ENCODE assay signal across 17 cellular contexts in genomic region chr7:94666879-94667587, GRCh38.
DNase-seq lines count a peak whose midpoint lies in the region; ATAC-seq and TF ChIP-seq lines count a peak whose summit lies in the region.
"Had no signal": no experiment of that assay in that cellular context is flagged by ENCODE, and none has a peak within 500 bp of the region (broad histone marks: within the 10 kb centered on the region; RNA-seq: fewer than 3 reads in every experiment).

No MANE protein-coding gene starts in this region.

- TF ChIP-seq CTCF in nephron progenitor cell (IDR thresholded peaks at IDR 0.05): no peak

- H3K9me3 Mint-ChIP-seq in nephron progenitor cell: peaks cover 54% of the 10 kb centered on the region
- H3K9me3 Mint-ChIP-seq: CD4-positive, alpha-beta T cell had no signal

- ATAC-seq in GM21526 (IDR thresholded peaks at IDR 0.05; ENCODE audit: low FRiP score, unreplicated experiment): peak; percentile 80
- ATAC-seq in HG03469 (IDR thresholded peaks at IDR 0.05; ENCODE audit: unreplicated experiment): peak; percentile 54
- ATAC-seq in GM21447 (IDR thresholded peaks at IDR 0.05; ENCODE audit: unreplicated experiment): no peak

- peaks cover 4% of the 10 kb centered on the region for H3K4me1 Mint-ChIP-seq in nephron progenitor cell

- peaks cover 12% of the 10 kb centered on the region for H3K27me3 Mint-ChIP-seq in nephron progenitor cell (ENCODE audit: low read depth, poor library complexity)

- DNase-seq in NCI-H748 (lab: John Stamatoyannopoulos, UW; ENCODE audit: unreplicated experiment): peak; percentile 8
- DNase-seq in NCI-H748 treated with DMSO at 0.1 percent for 48 hours (lab: John Stamatoyannopoulos, UW): no peak
- DNase-seq in nephron progenitor cell: no peak
- no peak for DNase-seq in NCI-H2029 (lab: John Stamatoyannopoulos, UW)
- no peak for DNase-seq in DMS 273 (lab: John Stamatoyannopoulos, UW; ENCODE audit: unreplicated experiment)
- DNase-seq: 8988T; BE2C; CD4-positive, alpha-beta T cell; GM23248; NCI-H1417 treated with DMSO at 0.1 percent for 48 hours; NCI-H1930; NCI-H510A treated with DMSO at 0.1 percent for 48 hours; SHP77; SK-N-SH had no signal

- H3K36me3 Mint-ChIP-seq in nephron progenitor cell (ENCODE audit: low read depth): peaks cover 82% of the 10 kb centered on the region

- peak overlapping the region; percentile 50 for H3K4me3 Mint-ChIP-seq in nephron progenitor cell
- H3K4me3 Mint-ChIP-seq: CD4-positive, alpha-beta T cell had no signal

- H3K27ac Mint-ChIP-seq in nephron progenitor cell: peak overlapping the region; percentile 23
- H3K27ac Mint-ChIP-seq: CD4-positive, alpha-beta T cell had no signal
